ENCODE assay signal across 8 cellular contexts in genomic region chr3:41200669-41201021, GRCh38. TPM values are rescaled to one million over a fixed set of nuclear protein-coding genes. Genes with fewer than 3 reads are reported as not detected.
A peak's percentile ranks its signal among the peaks of the same experiment; 100 is the strongest.
DNase-seq lines count a peak whose midpoint lies in the region; ATAC-seq and TF ChIP-seq lines count a peak whose summit lies in the region.

No MANE protein-coding gene starts in this region.

- intact Hi-C loops in vagina (cut with DNase I): no loop called here

- TF ChIP-seq CTCF in vagina (IDR thresholded peaks at IDR 0.05): no peak

- H3K27me3 ChIP-seq in HAP-1 (ENCODE audit: low read depth): no peaks in the 10 kb centered on the region
- no peaks in the 10 kb centered on the region for H3K27me3 ChIP-seq in duodenal mucosa (ENCODE audit: control insufficient read depth in 1 of 2, insufficient read depth in 2 of 2, low read length in 2 of 2)
- no peaks in the 10 kb centered on the region for H3K27me3 ChIP-seq in vagina

- peak overlapping the region; percentile 52 to 95 for H3K9ac ChIP-seq in duodenal mucosa (ENCODE audit: low read depth in 1 of 2, low read length in 2 of 2)

- ATAC-seq in GM21717 (IDR thresholded peaks at IDR 0.05; ENCODE audit: unreplicated experiment): no peak

- H3K9me3 ChIP-seq in HAP-1: no peaks in the 10 kb centered on the region
- no peaks in the 10 kb centered on the region for H3K9me3 ChIP-seq in duodenal mucosa (ENCODE audit: control insufficient read depth in 1 of 2, low read length in 2 of 2)
- no peaks in the 10 kb centered on the region for H3K9me3 ChIP-seq in vagina

- TF ChIP-seq POLR2A in vagina (IDR thresholded peaks at IDR 0.05): no peak

- peak overlapping the region; percentile 92 for H3K4me3 ChIP-seq in HAP-1
- peak overlapping the region; percentile 78 to 99 for H3K4me3 ChIP-seq in duodenal mucosa (ENCODE audit: low read depth in 1 of 2, low read length in 2 of 2)
- H3K4me3 ChIP-seq in vagina: peak overlapping the region; percentile 73 to 79

- peak; percentile 31 for DNase-seq in Ammon's horn (ENCODE audit: low spot score)
- DNase-seq in HAP-1 (ENCODE audit: low spot score in 2 of 2): peak; percentile 63 to 73
- DNase-seq in SKM-1 (lab: John Stamatoyannopoulos, UW; ENCODE audit: unreplicated experiment): peak; percentile 30
- DNase-seq in mucosa of gallbladder (ENCODE audit: low spot score): peak; percentile 13
- DNase-seq in vagina (ENCODE audit: extremely low spot score in 2 of 2): no peak
- DNase-seq in stimulated activated CD4-positive, alpha-beta T cell treated with anti-CD3 and anti-CD28 coated beads, Interleukin-4, amount 100 ng/mL, for 4 hours: no peak

- in situ Hi-C loops in HAP-1 (cut with MboI; ENCODE audit: low sequenced_read_pairs): no loop called here

- peaks cover 13% of the 10 kb centered on the region for H3K4me1 ChIP-seq in HAP-1
- H3K4me1 ChIP-seq in duodenal mucosa (ENCODE audit: control insufficient read depth in 1 of 2, insufficient read depth in 2 of 2, low read length in 2 of 2): peaks cover 34 to 44% of the 10 kb centered on the region in 2 donors
- H3K4me1 ChIP-seq in vagina: peaks cover 49% of the 10 kb centered on the region

- H3K36me3 ChIP-seq in HAP-1 (replicated peaks): no peaks in the 10 kb centered on the region
- no peaks in the 10 kb centered on the region for H3K36me3 ChIP-seq in duodenal mucosa (ENCODE audit: control insufficient read depth in 1 of 2, insufficient read depth in 2 of 2, low read length in 2 of 2)
- H3K36me3 ChIP-seq in vagina: no peaks in the 10 kb centered on the region

- peak overlapping the region; percentile 67 for H3K27ac ChIP-seq in duodenal mucosa (ENCODE audit: low read depth, low read length)
- peak overlapping the region; percentile 98 for H3K27ac ChIP-seq in vagina

RNA-seq across cellular contexts. Expression of gene CTNNB1, which starts 1.3 kb away (rescaled TPM):
- total RNA-seq in mucosa of gallbladder: 380 TPM
- 505 TPM for total RNA-seq in vagina

Comparison
In these comparisons a context has a peak if more than half of its experiments do, and no peak if none do; other contexts are left out.
1. DNase-seq: peak in Ammon's horn (single experiment), HAP-1 (2 of 2), SKM-1 (single experiment) and mucosa of gallbladder (single experiment); none in vagina (0 of 2) and stimulated activated CD4-positive, alpha-beta T cell treated with anti-CD3 and anti-CD28 coated beads, Interleukin-4, amount 100 ng/mL, for 4 hours (0 of 2).
2. Peak in every context shown above with its lines, with median percentiles within 50 percentile points of each other: H3K4me3 ChIP-seq.